In the genomic region with DNA sequence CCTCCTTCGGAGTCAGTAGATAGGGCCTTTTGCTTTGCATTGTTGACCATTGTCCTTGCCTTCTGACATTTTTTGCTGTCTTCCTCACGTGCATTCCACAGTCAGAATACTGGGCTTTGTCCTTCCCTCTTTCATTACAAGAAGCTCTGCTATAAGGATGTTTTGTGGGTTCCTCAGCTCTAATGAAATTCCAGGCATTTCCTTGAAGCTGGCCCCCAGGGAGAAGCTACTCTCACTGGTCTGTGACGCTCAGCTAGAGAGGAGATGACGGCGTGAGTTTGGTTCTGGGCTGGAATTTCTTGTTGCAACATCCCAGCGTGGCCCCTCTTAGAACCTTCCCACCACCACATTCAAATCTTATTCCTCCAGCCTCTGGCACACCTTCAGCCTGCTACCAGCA, we compare ENCODE assay signal across 15 cellular contexts.
DNase-seq lines count a peak whose midpoint lies in the region; ATAC-seq, FAIRE-seq and TF ChIP-seq lines count a peak whose summit lies in the region.
"Had no signal": no experiment of that assay in that cellular context is flagged by ENCODE, and none has a peak within 500 bp of the region (broad histone marks: within the 10 kb centered on the region; RNA-seq: fewer than 3 reads in every experiment).

No MANE protein-coding gene starts in this region.

- intact Hi-C loops in A673 (cut with micrococcal nuclease; ENCODE audit: unreplicated experiment), result no loop called here

- H3K27ac Mint-ChIP-seq in H9, result peak overlapping the region in 2 of 3 experiments; percentile 17 to 56; a peak in 3 of 7 replicates
- H3K27ac Mint-ChIP-seq: activated CD4-positive, alpha-beta T cell treated with anti-CD3 and anti-CD28 coated beads, Interleukin-2, amount 10 ng/mL, durations not matched to agents 24 days and 14 days; B cell; naive B cell had no signal

- H4K20me1 ChIP-seq in H9 (ENCODE audit: control insufficient read depth, insufficient read depth, insufficient read length), result no peaks in the 10 kb centered on the region

- H4K91ac ChIP-seq in H9 (ENCODE audit: insufficient read length, low read depth, low read length), result no peak overlapping the region

- H3K27me3 Mint-ChIP-seq in H9 (ENCODE audit: low read depth), result peaks cover 24% of the 10 kb centered on the region
- H3K27me3 Mint-ChIP-seq: activated CD4-positive, alpha-beta T cell treated with anti-CD3 and anti-CD28 coated beads, Interleukin-2, amount 10 ng/mL, durations not matched to agents 24 days and 14 days had no signal

- H3T11ph ChIP-seq in H9 (ENCODE audit: low read length), result no peak overlapping the region

- no peak overlapping the region for H3K4ac ChIP-seq in H9 (ENCODE audit: low read depth, low read length)

- in situ Hi-C loops in brain microvascular endothelial cell (cut with HindIII; ENCODE audit: low pct_ligation_motif_present, low sequenced_read_pairs), result no loop called here

- POLR2A ChIA-PET in A673 (lab: Charles Lee; ENCODE audit: low non-redundant PET), result no interaction called here

- no CpG with 5 or more reads among the region's 6 CpGs for WGBS in H9 (ENCODE audit: extremely low coverage, insufficient read length, low lambda C conversion rate)
- 47 to 65% (median 53%) methylated on average over 6 of the region's 6 CpGs for WGBS in small intestine, 3 donors

- FAIRE-seq in small intestine (lab: Jason Lieb, UNC), result no peak

- no TSS peak for BruUV-seq in A673 (replicated peaks; lab: Mats Ljungman, UMichigan)

- CTCF ChIA-PET in A673 (lab: Charles Lee), result no interaction called here

- no peak overlapping the region for H2BK12ac ChIP-seq in H9 (ENCODE audit: insufficient read length, low read depth, low read length)

- no peak overlapping the region; a peak in 2 of 5 replicates for H3K4me3 Mint-ChIP-seq in H9
- H3K4me3 Mint-ChIP-seq: activated CD4-positive, alpha-beta T cell treated with anti-CD3 and anti-CD28 coated beads, Interleukin-2, amount 10 ng/mL, durations not matched to agents 24 days and 14 days; B cell; naive B cell had no signal

- H2AFZ ChIP-seq in H9 (ENCODE audit: low read length), result no peak overlapping the region

- H3K9me3 ChIP-seq in A673 (ENCODE audit: low read depth, low read length, poor library complexity, severe bottlenecking) (no peaks in the 10 kb centered on the region), H9 (ENCODE audit: control insufficient read depth, low read depth, low read length) (no peaks in the 10 kb centered on the region), small intestine (ENCODE audit: control insufficient read depth, low read depth) (no peaks in the 10 kb centered on the region)

- no peak overlapping the region for H3K4me2 ChIP-seq in H9 (ENCODE audit: insufficient read depth, insufficient read length, low read length)

- H3K14ac ChIP-seq in H9 (ENCODE audit: insufficient read depth, low read length), result no peak overlapping the region

- no peaks in the 10 kb centered on the region for H3K79me2 ChIP-seq in H9 (ENCODE audit: insufficient read depth, low read length)

- H3K4me1 ChIP-seq in A673 (ENCODE audit: insufficient read depth, low read length, poor library complexity, severe bottlenecking), result no peaks in the 10 kb centered on the region
- H3K4me1 ChIP-seq in H9 (ENCODE audit: insufficient read depth, low read length), result peaks cover 22% of the 10 kb centered on the region; the same call in 1 of the 2 replicates
- H3K4me1 ChIP-seq in small intestine (ENCODE audit: control insufficient read depth in 2 of 2, insufficient read depth in 1 of 2, low read depth in 1 of 2, low read length in 1 of 2), result no peaks in the 10 kb centered on the region

- DNase-seq in A673 (ENCODE audit: low spot score) (peak; percentile 76), H9 (peak; percentile 52), brain microvascular endothelial cell (peak; percentile 96), kidney epithelial cell (ENCODE audit: low read depth) (peak; percentile 67), NCI-H82 (lab: John Stamatoyannopoulos, UW) (no peak), small intestine (no peak), substantia nigra (lab: John Stamatoyannopoulos, UW) (no peak)
- DNase-seq: activated CD4-positive, alpha-beta T cell treated with anti-CD3 and anti-CD28 coated beads, Interleukin-2, amount 10 ng/mL, durations not matched to agents 24 days and 14 days; activated gamma-delta T cell treated with Interleukin-2 at 50 U/mL for 16 hours; dorsolateral prefrontal cortex; naive B cell; NCI-H1105 had no signal

- H2AK5ac ChIP-seq in H9 (ENCODE audit: insufficient read length, low read length), result no peak overlapping the region

- H3K18ac ChIP-seq in H9 (ENCODE audit: insufficient read length, low read depth, low read length), result no peak overlapping the region

- H4K8ac ChIP-seq in H9 (replicated peaks; ENCODE audit: insufficient read length, low read depth, low read length), result no peak overlapping the region

- no peak overlapping the region for H3K4me3 ChIP-seq in A673 (ENCODE audit: low read depth, low read length, poor library complexity, severe bottlenecking)
- no peak overlapping the region for H3K4me3 ChIP-seq in brain microvascular endothelial cell (ENCODE audit: low read depth, low read length)
- no peak overlapping the region for H3K4me3 ChIP-seq in kidney epithelial cell (ENCODE audit: low read depth, low read length)
- no peak overlapping the region for H3K4me3 ChIP-seq in small intestine (ENCODE audit: low read depth in 1 of 2, low read length in 2 of 2)
- H3K4me3 ChIP-seq: dorsolateral prefrontal cortex had no signal

- H3K9ac ChIP-seq in H9 (ENCODE audit: extremely low read depth, insufficient read length, low read length), result no peak overlapping the region

- no peaks in the 10 kb centered on the region for H3K23me2 ChIP-seq in H9 (ENCODE audit: insufficient read length, low read depth, low read length, poor library complexity, severe bottlenecking)

- no peak overlapping the region for H3K56ac ChIP-seq in H9 (ENCODE audit: insufficient read length, low read depth, low read length)

- no peak for ATAC-seq in GM18867 (IDR thresholded peaks at IDR 0.05; ENCODE audit: unreplicated experiment)
- ATAC-seq: HCT116 had no signal

- H3K9me3 Mint-ChIP-seq in H9, result peaks cover 2 to 6% of the 10 kb centered on the region in 2 experiments; a peak in 3 of 5 replicates
- H3K9me3 Mint-ChIP-seq: activated CD4-positive, alpha-beta T cell treated with anti-CD3 and anti-CD28 coated beads, Interleukin-2, amount 10 ng/mL, durations not matched to agents 24 days and 14 days had no signal

- H3K36me3 Mint-ChIP-seq in H9 (ENCODE audit: insufficient read depth in 1 of 3, low read depth in 3 of 3), result peaks cover 0 to 3% (median 0%) of the 10 kb centered on the region in 3 experiments; a peak in 2 of 7 replicates
- H3K36me3 Mint-ChIP-seq: naive B cell had no signal

- no peak overlapping the region for H3K23ac ChIP-seq in H9 (ENCODE audit: insufficient read length, low read depth, low read length)

- no peak overlapping the region for H2BK5ac ChIP-seq in H9 (ENCODE audit: insufficient read length, low read length)

- no peaks in the 10 kb centered on the region for H3K27me3 ChIP-seq in A673 (replicated peaks; ENCODE audit: insufficient read depth, low read depth, low read length, poor library complexity)
- H3K27me3 ChIP-seq in H9 (ENCODE audit: insufficient read depth, low read length), result no peaks in the 10 kb centered on the region
- no peaks in the 10 kb centered on the region for H3K27me3 ChIP-seq in brain microvascular endothelial cell (replicated peaks)
- no peaks in the 10 kb centered on the region for H3K27me3 ChIP-seq in kidney epithelial cell (ENCODE audit: control insufficient read depth, insufficient read depth, low read length)
- peaks cover 0 to 10% of the 10 kb centered on the region in 2 donors for H3K27me3 ChIP-seq in small intestine (ENCODE audit: control insufficient read depth in 2 of 2, insufficient read depth in 2 of 2, low read length in 2 of 2)
- H3K27me3 ChIP-seq: dorsolateral prefrontal cortex had no signal

- H3K36me3 ChIP-seq in A673 (ENCODE audit: insufficient read depth, low read length, poor library complexity, severe bottlenecking) (no peaks in the 10 kb centered on the region), brain microvascular endothelial cell (replicated peaks) (no peaks in the 10 kb centered on the region), kidney epithelial cell (ENCODE audit: control insufficient read depth, insufficient read depth, low read length) (no peaks in the 10 kb centered on the region), small intestine (ENCODE audit: control insufficient read depth in 2 of 2, insufficient read depth in 2 of 2, low read length in 2 of 2) (no peaks in the 10 kb centered on the region)

- no peaks in the 10 kb centered on the region for H3K79me1 ChIP-seq in H9 (ENCODE audit: insufficient read depth, low read depth, low read length, poor library complexity, severe bottlenecking)

- TF ChIP-seq CTCF in A673 (conservative IDR thresholded peaks at IDR 0.05; ENCODE audit: low read depth, low read length) (no peak), H9 (conservative IDR thresholded peaks at IDR 0.05) (no peak), brain microvascular endothelial cell (IDR thresholded peaks at IDR 0.05; ENCODE audit: low read depth, low read length, missing control alignments) (no peak), kidney epithelial cell (IDR thresholded peaks at IDR 0.05; ENCODE audit: insufficient read depth, low read length, poor library complexity, severe bottlenecking) (no peak)

- H3K4me1 Mint-ChIP-seq in H9, result peaks cover 49 to 53% of the 10 kb centered on the region in 2 experiments
- H3K4me1 Mint-ChIP-seq: activated CD4-positive, alpha-beta T cell treated with anti-CD3 and anti-CD28 coated beads, Interleukin-2, amount 10 ng/mL, durations not matched to agents 24 days and 14 days; B cell; naive B cell had no signal

- H3K27ac ChIP-seq in A673 (ENCODE audit: low read depth, low read length, poor library complexity, severe bottlenecking) (no peak overlapping the region), H9 (ENCODE audit: insufficient read length, low read depth, low read length) (peak overlapping the region; percentile 44), brain microvascular endothelial cell (peak overlapping the region; percentile 91), small intestine (ENCODE audit: low read depth in 1 of 2, low read length in 1 of 2) (no peak overlapping the region), substantia nigra (ENCODE audit: low read depth, low read length, poor library complexity, severe bottlenecking) (no peak overlapping the region)
- H3K27ac ChIP-seq: dorsolateral prefrontal cortex had no signal

- no peak overlapping the region for H2BK120ac ChIP-seq in H9 (ENCODE audit: low read depth, low read length, poor library complexity, severe bottlenecking)

- no peak overlapping the region for H2BK15ac ChIP-seq in H9 (ENCODE audit: low read depth, low read length)

- no peak overlapping the region for H4K5ac ChIP-seq in H9 (ENCODE audit: insufficient read length, low read depth, low read length)

- H2BK20ac ChIP-seq in H9 (ENCODE audit: low read depth, low read length, poor library complexity, severe bottlenecking), result no peak overlapping the region

Comparison
In these comparisons a context has a peak if more than half of its experiments do, and no peak if none do; other contexts are left out.
1. DNase-seq: peak in A673 (single experiment), H9 (single experiment), brain microvascular endothelial cell (single experiment) and kidney epithelial cell (single experiment); none in NCI-H82 (single experiment), small intestine (single experiment) and substantia nigra (0 of 49).
2. H3K27ac ChIP-seq: peak in H9 (single experiment) and brain microvascular endothelial cell (single experiment); none in A673 (single experiment), small intestine (0 of 2) and substantia nigra (single experiment).